In the genomic region with DNA sequence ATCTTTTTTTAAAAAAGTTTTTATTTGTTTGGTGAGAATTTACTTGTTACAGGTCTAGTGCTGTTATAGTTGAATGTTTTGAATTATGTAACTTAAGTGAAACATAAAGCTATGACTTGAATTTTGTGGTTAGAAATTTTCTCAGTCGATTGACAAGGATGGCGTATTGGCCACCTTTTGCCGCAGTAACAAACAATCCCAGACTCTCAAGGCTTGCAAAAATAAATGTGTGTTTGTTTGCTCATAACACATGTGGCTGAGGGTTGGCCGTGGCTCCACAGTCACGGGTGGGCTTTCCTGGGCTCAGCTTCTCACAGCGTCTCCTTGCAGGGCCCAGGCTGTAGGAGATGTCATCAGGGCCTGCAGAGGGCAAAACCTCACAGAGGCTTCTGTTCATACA, we compare ENCODE assay signal across 27 cellular contexts.
DNase-seq lines count a peak whose midpoint lies in the region; ATAC-seq, FAIRE-seq and TF ChIP-seq lines count a peak whose summit lies in the region.
"Had no signal": no experiment of that assay in that cellular context is flagged by ENCODE, and none has a peak within 500 bp of the region (broad histone marks: within the 10 kb centered on the region; RNA-seq: fewer than 3 reads in every experiment).

No MANE protein-coding gene starts in this region.

- POLR2A ChIA-PET in HepG2 (lab: Yijun Ruan, JAX) = interaction anchor here (0.7 kb wide), 1 partner anchor 35 kb away, joined by 3 read pairs; no protein-coding TSS in a partner anchor
- POLR2A ChIA-PET in K562 (lab: Yijun Ruan, JAX) = no interaction called here

- peaks cover 14% of the 10 kb centered on the region for H3K4me1 ChIP-seq in HepG2 (ENCODE audit: insufficient read depth, low read length)
- no peaks in the 10 kb centered on the region for H3K4me1 ChIP-seq in right lobe of liver
- H3K4me1 ChIP-seq in K562 (replicated peaks in 1 of 2; ENCODE audit: control insufficient read depth in 2 of 2, insufficient read depth in 2 of 2, low read length in 2 of 2) = no peaks in the 10 kb centered on the region
- H3K4me1 ChIP-seq: A549 had no signal

- H3K36me3 ChIP-seq in HepG2 (replicated peaks in 1 of 2; ENCODE audit: control insufficient read depth in 1 of 2, insufficient read depth in 2 of 2, low read length in 2 of 2) (no peaks in the 10 kb centered on the region), right lobe of liver (no peaks in the 10 kb centered on the region), KOPT-K1 (ENCODE audit: insufficient read depth, low read length) (no peaks in the 10 kb centered on the region), K562 (ENCODE audit: control insufficient read depth, insufficient read depth, low read length) (no peaks in the 10 kb centered on the region)
- H3K36me3 ChIP-seq: BLaER1 treated with 17β-estradiol and CSF1 and Interleukin-3, amounts not matched to agents 10 nM and 100 nM had no signal

- H3K27ac ChIP-seq in HepG2 (ENCODE audit: extremely low read length, insufficient read depth, low read length) (no peak overlapping the region), right lobe of liver (no peak overlapping the region), KOPT-K1 (ENCODE audit: low read depth, low read length, poor library complexity, severe bottlenecking) (peak overlapping the region; percentile 23), K562 (ENCODE audit: extremely low read depth, low read depth, low read length) (no peak overlapping the region)
- H3K27ac ChIP-seq: 22Rv1; A549; BLaER1 treated with 17β-estradiol and CSF1 and Interleukin-3, amounts not matched to agents 10 nM and 100 nM; C4-2B had no signal

- H2AFZ ChIP-seq in HepG2 (ENCODE audit: low read length) (no peak overlapping the region), K562 (ENCODE audit: low read depth, low read length) (no peak overlapping the region)

- H3K79me2 ChIP-seq in HepG2 (ENCODE audit: insufficient read depth, low read length) = no peaks in the 10 kb centered on the region
- H3K79me2 ChIP-seq in K562 (ENCODE audit: control insufficient read depth, insufficient read depth, low read length) = no peaks in the 10 kb centered on the region

- no peak for TF ChIP-seq CTCF in HepG2 (CRISPR knock-in tag; IDR thresholded peaks at IDR 0.05)
- no peak for TF ChIP-seq CTCF in right lobe of liver (IDR thresholded peaks at IDR 0.05)
- no peak for TF ChIP-seq CTCF in K562 (IDR thresholded peaks at IDR 0.05 in 2 of 3, conservative IDR thresholded peaks at IDR 0.05 in 1 of 3; ENCODE audit: insufficient read depth in 2 of 3, low read depth in 1 of 3, low read length in 3 of 3)

- DNase-seq in HepG2 (ENCODE audit: low spot score) (no peak), right lobe of liver (no peak), K562 (ENCODE audit: extremely low read depth in 1 of 4, low spot score in 3 of 4) (no peak), immature natural killer cell (no peak)
- DNase-seq in stimulated activated CD4-positive, alpha-beta T cell treated with anti-CD3 and anti-CD28 coated beads, Interleukin-4, amount 100 ng/mL, for 1 hour = no peak
- DNase-seq: AML-193; Caco-2; Calu3; CD4-positive, alpha-beta T cell; CD8-positive, alpha-beta T cell; DMS153; DMS53; DMS79; DND-41; EL had no signal

- TF ChIP-seq RAD21 in HepG2 (CRISPR knock-in tag; IDR thresholded peaks at IDR 0.05) (no peak), K562 (CRISPR knock-in tag; conservative IDR thresholded peaks at IDR 0.05 in 1 of 2, IDR thresholded peaks at IDR 0.05 in 1 of 2) (no peak)

- no peak overlapping the region for H3K4me2 ChIP-seq in HepG2 (ENCODE audit: low read depth, low read length)
- no peak overlapping the region for H3K4me2 ChIP-seq in K562 (ENCODE audit: insufficient read depth, low read length)
- H3K4me2 ChIP-seq: A549; BLaER1 treated with 17β-estradiol and CSF1 and Interleukin-3, amounts not matched to agents 10 nM and 100 nM had no signal

- no peaks in the 10 kb centered on the region for H3K9me3 Mint-ChIP-seq in immature natural killer cell

- H3K9me3 ChIP-seq in HepG2 (ENCODE audit: low read length) (no peaks in the 10 kb centered on the region), right lobe of liver (no peaks in the 10 kb centered on the region), KOPT-K1 (ENCODE audit: insufficient read depth, low read length, poor library complexity, severe bottlenecking) (no peaks in the 10 kb centered on the region), K562 (replicated peaks; ENCODE audit: control insufficient read depth, insufficient read depth, low read depth, low read length) (no peaks in the 10 kb centered on the region)
- H3K9me3 ChIP-seq: A549; BLaER1 treated with 17β-estradiol and CSF1 and Interleukin-3, amounts not matched to agents 10 nM and 100 nM; Caco-2 had no signal

- BruUV-seq in HepG2 (replicated peaks; lab: Mats Ljungman, UMichigan) (no TSS peak), K562 (replicated peaks; lab: Mats Ljungman, UMichigan) (no TSS peak)

- H3K27me3 ChIP-seq in HepG2 (ENCODE audit: control insufficient read depth in 1 of 2, insufficient read depth in 2 of 2, low read length in 2 of 2) = no peaks in the 10 kb centered on the region
- H3K27me3 ChIP-seq in right lobe of liver = no peaks in the 10 kb centered on the region
- H3K27me3 ChIP-seq in K562 (ENCODE audit: control insufficient read depth in 2 of 2, insufficient read depth in 2 of 2, low read length in 2 of 2) = peaks cover 9 to 13% of the 10 kb centered on the region in 2 experiments; a peak in 3 of 5 replicates
- H3K27me3 ChIP-seq: BLaER1 treated with 17β-estradiol and CSF1 and Interleukin-3, amounts not matched to agents 10 nM and 100 nM had no signal

- TF ChIP-seq POLR2A in HepG2 (IDR thresholded peaks at IDR 0.05; ENCODE audit: insufficient read depth in 1 of 2, low read depth in 2 of 2, low read length in 2 of 2) = no peak
- TF ChIP-seq POLR2A in right lobe of liver (IDR thresholded peaks at IDR 0.05) = no peak
- no peak for TF ChIP-seq POLR2A in K562 (conservative IDR thresholded peaks at IDR 0.05)

- H4K20me1 ChIP-seq in HepG2 (ENCODE audit: insufficient read depth, low read length) (no peaks in the 10 kb centered on the region), K562 (replicated peaks; ENCODE audit: control insufficient read depth, insufficient read depth, low read length) (0 out of 2 replicates have a peak, but pooled peaks cover 2% of the 10 kb centered on the region)
- H4K20me1 ChIP-seq: BLaER1 treated with 17β-estradiol and CSF1 and Interleukin-3, amounts not matched to agents 10 nM and 100 nM had no signal

- no peak for TF ChIP-seq EP300 in HepG2 (IDR thresholded peaks at IDR 0.05; ENCODE audit: low read depth in 2 of 2, low read length in 2 of 2)
- TF ChIP-seq EP300 in HepG2 (CRISPR knock-in tag; IDR thresholded peaks at IDR 0.05; ENCODE audit: borderline replicate concordance) = no peak
- TF ChIP-seq EP300 in K562 (IDR thresholded peaks at IDR 0.05; ENCODE audit: low read length) = no peak

- H3K9ac ChIP-seq in HepG2 (ENCODE audit: insufficient read depth, low read depth, low read length) = no peak overlapping the region
- no peak overlapping the region for H3K9ac ChIP-seq in K562 (ENCODE audit: insufficient read depth in 1 of 2, low read depth in 2 of 2, low read length in 2 of 2)
- H3K9ac ChIP-seq: BLaER1 treated with 17β-estradiol and CSF1 and Interleukin-3, amounts not matched to agents 10 nM and 100 nM had no signal

- no peak overlapping the region for H3K4me3 ChIP-seq in HepG2 (replicated peaks in 1 of 3; ENCODE audit: insufficient read depth in 1 of 3, low read depth in 2 of 3, low read length in 3 of 3)
- no peak overlapping the region for H3K4me3 ChIP-seq in right lobe of liver
- H3K4me3 ChIP-seq in K562 = no peak overlapping the region
- H3K4me3 ChIP-seq: A549; BLaER1 treated with 17β-estradiol and CSF1 and Interleukin-3, amounts not matched to agents 10 nM and 100 nM; GM12878 had no signal

- in situ Hi-C loops in HepG2 (cut with HindIII; ENCODE audit: extremely low pct_ligation_motif_present, low pct_unique_long_range_greater_than_20kb) = no loop called here
- in situ Hi-C loops in K562 (cut with MboI) = no loop called here

- no peaks in the 10 kb centered on the region for H3K9me1 ChIP-seq in K562 (ENCODE audit: control insufficient read depth, insufficient read depth, low read length)

- ATAC-seq in HepG2 (no peak), right lobe of liver (no peak), K562 (no peak), GM18502 (IDR thresholded peaks at IDR 0.05; ENCODE audit: poor library complexity, unreplicated experiment) (no peak), GM21528 (IDR thresholded peaks at IDR 0.05; ENCODE audit: low FRiP score, unreplicated experiment) (no peak)
- ATAC-seq: A549; CD8-positive, alpha-beta T cell; GM12878 had no signal

- CTCF ChIA-PET in HepG2 (lab: Yijun Ruan, JAX; ENCODE audit: low intra/inter-chr PET ratio, low total read pairs) = no interaction called here
- CTCF ChIA-PET in K562 (lab: Yijun Ruan, JAX; ENCODE audit: low intra/inter-chr PET ratio) = no interaction called here

- H3K27ac Mint-ChIP-seq in immature natural killer cell = peak overlapping the region in 5 of 6 donors; percentile 11 to 73 (median 54)
- H3K27ac Mint-ChIP-seq: B cell; CD4-positive, alpha-beta T cell; CD8-positive, alpha-beta T cell had no signal

- intact Hi-C loops in HepG2 (cut with micrococcal nuclease; ENCODE audit: unreplicated experiment) = no loop called here
- intact Hi-C loops in right lobe of liver (cut with DNase I) = no loop called here
- intact Hi-C loops in K562 (cut with micrococcal nuclease) = no loop called here

- peaks cover 0 to 4% (median 0%) of the 10 kb centered on the region in 3 donors for H3K27me3 Mint-ChIP-seq in immature natural killer cell (ENCODE audit: low read depth in 3 of 3)
- H3K27me3 Mint-ChIP-seq: B cell; CD4-positive, alpha-beta T cell had no signal

- no peak for FAIRE-seq in HepG2 (lab: Jason Lieb, UNC)
- no peak for FAIRE-seq in K562 (lab: Jason Lieb, UNC)
- FAIRE-seq: A549, D721Med, GM12878, GM12892, GM19239 had no signal

- H3K36me3 Mint-ChIP-seq in immature natural killer cell = peaks cover 0 to 9% (median 5%) of the 10 kb centered on the region in 3 donors

- H3K4me1 Mint-ChIP-seq in immature natural killer cell = peaks cover 13 to 35% of the 10 kb centered on the region in 2 donors

- WGBS in HepG2 (ENCODE audit: low lambda C conversion rate) = 90% methylated on average over 6 of the region's 6 CpGs
- 63% methylated on average over 6 of the region's 6 CpGs for WGBS in right lobe of liver (ENCODE audit: insufficient coverage, low coverage, low lambda C conversion rate, missing lambda C conversion rate)
- 28% methylated on average over 5 of the region's 6 CpGs for WGBS in K562 (ENCODE audit: insufficient coverage, low coverage, missing lambda C conversion rate)

- H3K4me3 Mint-ChIP-seq in immature natural killer cell = peak overlapping the region in 4 of 5 donors; percentile 46 to 75 (median 58)
- H3K4me3 Mint-ChIP-seq: B cell; CD4-positive, alpha-beta T cell; CD8-positive, alpha-beta T cell had no signal

TF ChIP-seq in K562, 482 proteins besides CTCF, POLR2A, EP300 and RAD21 (continues in another document):
- TF ChIP-seq ZNF239 (CRISPR knock-in tag; IDR thresholded peaks at IDR 0.05) = no peak
- TF ChIP-seq KLF13 (tag; IDR thresholded peaks at IDR 0.05; ENCODE audit: borderline replicate concordance, low read depth) = no peak
- peak; percentile 94 for TF ChIP-seq ZNF12 (CRISPR knock-in tag; IDR thresholded peaks at IDR 0.05)
- TF ChIP-seq EHMT2 (IDR thresholded peaks at IDR 0.05) = no peak

Comparison
In these comparisons a context has a peak if more than half of its experiments do, and no peak if none do; other contexts are left out.
1. Of the 241 proteins assayed by ChIP-seq in both HepG2 and K562: peak only in HepG2: none; only in K562: none; in both: ZNF12; in neither: 240.